In the genomic region with DNA sequence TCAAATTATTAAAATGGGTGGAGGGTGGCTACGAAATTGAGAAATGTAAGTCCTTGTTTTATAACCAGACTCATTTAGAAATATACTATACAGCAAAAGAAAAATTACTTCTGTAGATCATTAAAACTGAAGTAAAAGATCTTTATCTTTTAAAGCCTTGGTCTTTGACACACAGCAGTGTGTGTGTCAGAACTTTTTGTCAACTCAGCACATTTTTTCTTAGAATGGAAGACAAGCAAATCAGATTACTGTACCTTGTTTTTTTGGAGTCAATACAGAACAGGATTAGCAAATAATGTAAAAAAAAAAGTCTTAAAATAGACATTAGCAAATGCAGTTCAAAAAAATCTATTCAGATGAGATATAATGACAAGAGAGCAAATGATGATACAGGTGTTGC, we compare ENCODE assay signal across 1 cellular context.
TF ChIP-seq lines count a peak whose summit lies in the region.

No MANE protein-coding gene starts in this region.

TF ChIP-seq in H1, 55 proteins besides CTCF, POLR2A, EP300 and RAD21:
- TF ChIP-seq RNF2 (IDR thresholded peaks at IDR 0.05; ENCODE audit: borderline replicate concordance, low read depth, low read length, missing control alignments, poor library complexity, severe bottlenecking) (no peak), MAFK (IDR thresholded peaks at IDR 0.05; ENCODE audit: low read depth, low read length) (peak; percentile 99)
